In genomic region chrX:24027086-24027485, GRCh38 we compare ENCODE assay signal across 8 cellular contexts. TPM values are rescaled to one million over a fixed set of nuclear protein-coding genes. Genes with fewer than 3 reads are reported as not detected.
DNase-seq lines count a peak whose midpoint lies in the region; TF ChIP-seq lines count a peak whose summit lies in the region.

A gene with protein sequence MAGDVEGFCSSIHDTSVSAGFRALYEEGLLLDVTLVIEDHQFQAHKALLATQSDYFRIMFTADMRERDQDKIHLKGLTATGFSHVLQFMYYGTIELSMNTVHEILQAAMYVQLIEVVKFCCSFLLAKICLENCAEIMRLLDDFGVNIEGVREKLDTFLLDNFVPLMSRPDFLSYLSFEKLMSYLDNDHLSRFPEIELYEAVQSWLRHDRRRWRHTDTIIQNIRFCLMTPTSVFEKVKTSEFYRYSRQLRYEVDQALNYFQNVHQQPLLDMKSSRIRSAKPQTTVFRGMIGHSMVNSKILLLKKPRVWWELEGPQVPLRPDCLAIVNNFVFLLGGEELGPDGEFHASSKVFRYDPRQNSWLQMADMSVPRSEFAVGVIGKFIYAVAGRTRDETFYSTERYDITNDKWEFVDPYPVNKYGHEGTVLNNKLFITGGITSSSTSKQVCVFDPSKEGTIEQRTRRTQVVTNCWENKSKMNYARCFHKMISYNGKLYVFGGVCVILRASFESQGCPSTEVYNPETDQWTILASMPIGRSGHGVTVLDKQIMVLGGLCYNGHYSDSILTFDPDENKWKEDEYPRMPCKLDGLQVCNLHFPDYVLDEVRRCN (minus strand): TSS chrX:24027186. CDS start chrX:24006693, 20,493 bp downstream.

- dilution Hi-C loops in mammary epithelial cell (cut with HindIII; ENCODE audit: low sequenced_read_pairs): no loop called here

- BruUV-seq in mammary epithelial cell (replicated peaks; lab: Mats Ljungman, UMichigan): no TSS peak

- no peaks in the 10 kb centered on the region for H4K20me1 ChIP-seq in mammary epithelial cell (ENCODE audit: insufficient read depth, low read length)

- no peak for TF ChIP-seq CTCF in right atrium auricular region (IDR thresholded peaks at IDR 0.05)
- TF ChIP-seq CTCF in mammary epithelial cell (conservative IDR thresholded peaks at IDR 0.05 in 1 of 2, IDR thresholded peaks at IDR 0.05 in 1 of 2; ENCODE audit: extremely low read depth in 1 of 2, insufficient read depth in 1 of 2, low read depth in 1 of 2, low read length in 2 of 2): no peak

- DNase-seq in right atrium auricular region (ENCODE audit: low spot score) (no peak), cardiac septum (ENCODE audit: low spot score) (no peak), mammary epithelial cell (no peak), NCI-H2107 treated with DMSO at 0.1 percent for 48 hours (lab: John Stamatoyannopoulos, UW; ENCODE audit: unreplicated experiment) (no peak), EL (no peak), NCI-H1436 (lab: John Stamatoyannopoulos, UW) (no peak)
- DNase-seq in stimulated activated CD4-positive, alpha-beta T cell treated with anti-CD3 and anti-CD28 coated beads, Interleukin-15, amount 100 ng/mL, for 24 hours: no peak

- H3K4me1 ChIP-seq in right atrium auricular region (no peaks in the 10 kb centered on the region), mammary epithelial cell (ENCODE audit: insufficient read depth, low read length) (no peaks in the 10 kb centered on the region), mucosa of rectum (ENCODE audit: control insufficient read depth in 2 of 2, insufficient read depth in 2 of 2, low read length in 2 of 2) (no peaks in the 10 kb centered on the region)

- intact Hi-C loops in cardiac septum (cut with DNase I): loop anchor here (5.0 to 10.0 kb wide), 3 partner anchors 120 to 360 kb away; partner anchors contain the start of genes APOO, CXorf58, PRDX4 and SAT1
- intact Hi-C loops in mammary epithelial cell (cut with micrococcal nuclease): loop anchor here (10.0 kb wide), 1 partner anchor 242 kb away; the partner anchor contains the start of gene SAT1

- H3K27ac ChIP-seq in right atrium auricular region (peak within 1 kb of the TSS; percentile 84 to 97), mammary epithelial cell (ENCODE audit: insufficient read depth, low read depth, low read length) (peak within 1 kb of the TSS; percentile 75), mucosa of rectum (ENCODE audit: low read depth in 2 of 2, low read length in 2 of 2) (peak within 1 kb of the TSS; percentile 93 to 94)

- in situ Hi-C loops in mammary epithelial cell (cut with MboI; ENCODE audit: low sequenced_read_pairs in 2 of 2): no loop called here

- H2AFZ ChIP-seq in mammary epithelial cell (ENCODE audit: low read depth, low read length): peak within 1 kb of the TSS; percentile 78

- WGBS in mammary epithelial cell (ENCODE audit: low coverage, missing lambda C conversion rate): 88% methylated on average over 7 of the region's 7 CpGs

- H3K79me2 ChIP-seq in mammary epithelial cell (ENCODE audit: insufficient read depth, low read length): peaks cover 28% of the 10 kb centered on the region

- H3K36me3 ChIP-seq in right atrium auricular region: no peaks in the 10 kb centered on the region
- H3K36me3 ChIP-seq in mammary epithelial cell (ENCODE audit: insufficient read depth, low read length): no peaks in the 10 kb centered on the region
- no peaks in the 10 kb centered on the region for H3K36me3 ChIP-seq in mucosa of rectum (ENCODE audit: control insufficient read depth in 2 of 2, insufficient read depth in 2 of 2, low read length in 2 of 2)

- H3K9me3 ChIP-seq in right atrium auricular region (peaks cover 0 to 7% of the 10 kb centered on the region in 2 donors), mammary epithelial cell (replicated peaks; ENCODE audit: insufficient read depth, low read length) (no peaks in the 10 kb centered on the region), mucosa of rectum (ENCODE audit: control insufficient read depth in 2 of 2, low read length in 2 of 2) (no peaks in the 10 kb centered on the region)

- peak within 1 kb of the TSS; percentile 81 for H3K9ac ChIP-seq in mammary epithelial cell (ENCODE audit: insufficient read depth, low read length)
- peak within 1 kb of the TSS; percentile 86 to 88 for H3K9ac ChIP-seq in mucosa of rectum (ENCODE audit: low read depth in 1 of 2, low read length in 2 of 2)

- peak within 1 kb of the TSS; percentile 54 to 75 for H3K4me3 ChIP-seq in right atrium auricular region
- peak within 1 kb of the TSS; percentile 40 to 76 (median 67) for H3K4me3 ChIP-seq in mammary epithelial cell (replicated peaks in 1 of 3; ENCODE audit: insufficient read depth in 1 of 3, low read depth in 2 of 3, low read length in 3 of 3)
- peak within 1 kb of the TSS; percentile 71 to 85 for H3K4me3 ChIP-seq in mucosa of rectum (ENCODE audit: low read length in 2 of 2)

- CTCF ChIA-PET in mammary epithelial cell (lab: Charles Lee; ENCODE audit: low non-redundant PET): interaction anchor here (0.8 kb wide), 1 partner anchor 27 kb away, joined by 17 read pairs; no protein-coding TSS in a partner anchor

- H3K4me2 ChIP-seq in mammary epithelial cell (ENCODE audit: insufficient read depth, low read depth, low read length): peak within 1 kb of the TSS; percentile 71

- no peaks in the 10 kb centered on the region for H3K27me3 ChIP-seq in right atrium auricular region
- H3K27me3 ChIP-seq in mammary epithelial cell (ENCODE audit: insufficient read depth, low read length): peaks cover 2% of the 10 kb centered on the region
- peaks cover 7 to 9% of the 10 kb centered on the region in 2 donors for H3K27me3 ChIP-seq in mucosa of rectum (ENCODE audit: control insufficient read depth in 2 of 2, insufficient read depth in 2 of 2, low read length in 2 of 2)

RNA-seq across cellular contexts. Expression of the gene that starts here (rescaled TPM):
- total RNA-seq in right atrium auricular region (1 to 10 TPM; 5.7 to 6.9 TPM), cardiac septum (5.1 TPM), mammary epithelial cell (1 to 10 TPM; 4.8 to 7.7 TPM)
- polyA plus RNA-seq in mammary epithelial cell: 2.5 TPM
- 7.5 TPM for polyA minus RNA-seq in mammary epithelial cell
